Comparison of ENCODE assay signal across 1 cellular context in the genomic region with DNA sequence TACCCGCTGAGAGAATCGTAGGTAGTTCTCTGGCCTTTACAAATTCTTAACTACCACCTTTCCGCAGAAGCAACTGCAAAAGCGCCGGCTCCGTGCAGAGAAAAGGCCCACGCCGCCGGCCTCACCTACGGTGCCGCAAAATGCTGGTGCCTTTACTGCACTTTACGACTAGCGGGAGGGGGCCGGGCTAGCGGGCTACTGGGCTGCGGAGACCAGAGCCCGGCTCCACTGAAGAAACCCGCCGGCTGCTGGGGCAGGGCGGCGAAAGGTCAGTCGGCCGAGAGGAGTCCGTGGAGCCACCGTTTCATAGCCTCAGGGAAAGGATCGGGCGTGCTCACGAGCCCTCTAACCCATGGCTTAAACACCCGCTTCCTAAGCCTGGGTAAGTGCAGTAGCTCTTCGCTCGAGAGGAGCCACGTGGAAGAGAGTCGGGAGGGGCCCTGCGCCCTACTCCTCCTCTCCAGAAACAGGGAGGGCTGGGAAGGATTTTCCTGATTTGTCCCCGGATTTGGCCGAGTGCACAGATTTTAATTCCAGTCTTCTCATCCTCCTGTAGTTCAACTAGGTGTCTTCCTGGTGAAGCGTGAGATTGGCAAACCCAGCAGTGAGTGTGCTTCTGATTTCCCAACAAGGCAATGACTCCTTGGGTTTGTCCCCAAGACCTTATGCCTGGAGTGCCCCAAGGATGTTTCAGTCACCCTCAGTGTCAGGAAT.
TF ChIP-seq lines count a peak whose summit lies in the region.

A gene with protein sequence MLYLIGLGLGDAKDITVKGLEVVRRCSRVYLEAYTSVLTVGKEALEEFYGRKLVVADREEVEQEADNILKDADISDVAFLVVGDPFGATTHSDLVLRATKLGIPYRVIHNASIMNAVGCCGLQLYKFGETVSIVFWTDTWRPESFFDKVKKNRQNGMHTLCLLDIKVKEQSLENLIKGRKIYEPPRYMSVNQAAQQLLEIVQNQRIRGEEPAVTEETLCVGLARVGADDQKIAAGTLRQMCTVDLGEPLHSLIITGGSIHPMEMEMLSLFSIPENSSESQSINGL (minus strand): TSS at position 105 of the 714 bp plus-strand sequence. CDS start 341 bp downstream, outside the sequence.

TF ChIP-seq in K562, 482 proteins besides CTCF, POLR2A, EP300 and RAD21 (continued from another document and continues in another):
- TF ChIP-seq ZFP91 (CRISPR knock-in tag; IDR thresholded peaks at IDR 0.05) (no peak; the same call in 1 of the 2 replicates), ZNF174 (CRISPR knock-in tag; IDR thresholded peaks at IDR 0.05) (no peak), RFX1 (IDR thresholded peaks at IDR 0.05) (no peak; the same call in 1 of the 2 replicates), PYGO2 (tag; IDR thresholded peaks at IDR 0.05) (no peak), ZBTB7A (IDR thresholded peaks at IDR 0.05; ENCODE audit: borderline replicate concordance, control insufficient read depth, low read depth, low read length) (0 out of 2 replicates have a peak, but pooled peaks have one; percentile 20), RBM17 (IDR thresholded peaks at IDR 0.05; ENCODE audit: borderline replicate concordance, low read depth, low read length) (no peak), ZC3H4 (CRISPR knock-in tag; IDR thresholded peaks at IDR 0.05; ENCODE audit: borderline replicate concordance) (no peak), PATZ1 (CRISPR knock-in tag; IDR thresholded peaks at IDR 0.05; ENCODE audit: borderline replicate concordance) (0 out of 2 replicates have a peak, but pooled peaks have one; percentile 1), TCF7L2 (IDR thresholded peaks at IDR 0.05; ENCODE audit: low read depth, low read length) (no peak), MYC (IDR thresholded peaks at IDR 0.05; ENCODE audit: low read depth, low read length) (peak; percentile 96), MYC (CRISPR knock-in tag; IDR thresholded peaks at IDR 0.05; ENCODE audit: borderline replicate concordance, low read depth) (peak; percentile 96), ZNF717 (CRISPR knock-in tag; IDR thresholded peaks at IDR 0.05) (no peak), LARP7 (IDR thresholded peaks at IDR 0.05) (peak; percentile 82; the same call in 1 of the 2 replicates), RBM14 (IDR thresholded peaks at IDR 0.05; ENCODE audit: borderline replicate concordance, insufficient read depth, low read depth, low read length) (no peak), CAMTA2 (CRISPR knock-in tag; conservative IDR thresholded peaks at IDR 0.05) (no peak), ZBTB1 (CRISPR knock-in tag; IDR thresholded peaks at IDR 0.05; ENCODE audit: borderline replicate concordance, low read depth) (peak; percentile 70; the same call in 1 of the 2 replicates), ZFX (CRISPR knock-in tag; IDR thresholded peaks at IDR 0.05) (peak; percentile 91), ZNF232 (CRISPR knock-in tag; IDR thresholded peaks at IDR 0.05) (no peak), DACH1 (IDR thresholded peaks at IDR 0.05; ENCODE audit: partially characterized antibody) (no peak), ZNF76 (CRISPR knock-in tag; IDR thresholded peaks at IDR 0.05; ENCODE audit: borderline replicate concordance) (no peak), GATAD2A (IDR thresholded peaks at IDR 0.05) (no peak), BDP1 (IDR thresholded peaks at IDR 0.05; ENCODE audit: insufficient read depth, insufficient read length) (no peak), ZNF444 (CRISPR knock-in tag; IDR thresholded peaks at IDR 0.05) (no peak), POU5F1 (IDR thresholded peaks at IDR 0.05; ENCODE audit: borderline replicate concordance, low read depth, low read length, partially characterized antibody) (no peak), NCOA1 (IDR thresholded peaks at IDR 0.05; ENCODE audit: low read depth) (0 out of 2 replicates have a peak, but pooled peaks have one; percentile 20), GMEB1 (CRISPR knock-in tag; IDR thresholded peaks at IDR 0.05) (peak; percentile 5; the same call in 1 of the 2 replicates), RUNX1 (IDR thresholded peaks at IDR 0.05; ENCODE audit: low read depth) (no peak), ARID2 (IDR thresholded peaks at IDR 0.05) (no peak), SAP30 (IDR thresholded peaks at IDR 0.05; ENCODE audit: borderline replicate concordance, insufficient read depth, low read depth, low read length, poor library complexity, severe bottlenecking) (peak; percentile 85), TAF9B (IDR thresholded peaks at IDR 0.05; ENCODE audit: partially characterized antibody) (peak; percentile 90), ZBTB34 (CRISPR knock-in tag; IDR thresholded peaks at IDR 0.05) (no peak), ZNF644 (tag; IDR thresholded peaks at IDR 0.05; ENCODE audit: low read depth) (no peak), POLR2B (IDR thresholded peaks at IDR 0.05; ENCODE audit: low read depth, partially characterized antibody) (peak; percentile 91), NCOA2 (IDR thresholded peaks at IDR 0.05; ENCODE audit: partially characterized antibody in 2 of 2) (no peak), ZNF77 (CRISPR knock-in tag; IDR thresholded peaks at IDR 0.05) (no peak), SRSF9 (IDR thresholded peaks at IDR 0.05; ENCODE audit: borderline replicate concordance, low read depth, low read length) (no peak), RBM39 (optimal IDR thresholded peaks at IDR 0.05; ENCODE audit: low read depth, low read length) (peak; percentile 75), ETV6 (IDR thresholded peaks at IDR 0.05; ENCODE audit: borderline replicate concordance in 1 of 2, low read depth in 2 of 2, low read length in 1 of 2) (no peak), ETV6 (CRISPR knock-in tag; IDR thresholded peaks at IDR 0.05; ENCODE audit: borderline replicate concordance) (no peak), SIX5 (IDR thresholded peaks at IDR 0.05; ENCODE audit: borderline replicate concordance in 1 of 2, insufficient read depth in 1 of 2, low read depth in 1 of 2, low read length in 2 of 2) (no peak), XRCC3 (IDR thresholded peaks at IDR 0.05) (no peak), BACH1 (tag; IDR thresholded peaks at IDR 0.05) (no peak), FUS (optimal IDR thresholded peaks at IDR 0.05; ENCODE audit: low read depth, low read length) (no peak), CXXC5 (CRISPR knock-in tag; IDR thresholded peaks at IDR 0.05) (peak; percentile 78), PRMT5 (CRISPR knock-in tag; IDR thresholded peaks at IDR 0.05) (no peak), TCF3 (CRISPR knock-in tag; IDR thresholded peaks at IDR 0.05) (no peak), ZNF282 (CRISPR knock-in tag; IDR thresholded peaks at IDR 0.05) (no peak), ZNF511 (CRISPR knock-in tag; IDR thresholded peaks at IDR 0.05) (0 out of 2 replicates have a peak, but pooled peaks have one; percentile 59)
- TF ChIP-seq, protein P1, sequence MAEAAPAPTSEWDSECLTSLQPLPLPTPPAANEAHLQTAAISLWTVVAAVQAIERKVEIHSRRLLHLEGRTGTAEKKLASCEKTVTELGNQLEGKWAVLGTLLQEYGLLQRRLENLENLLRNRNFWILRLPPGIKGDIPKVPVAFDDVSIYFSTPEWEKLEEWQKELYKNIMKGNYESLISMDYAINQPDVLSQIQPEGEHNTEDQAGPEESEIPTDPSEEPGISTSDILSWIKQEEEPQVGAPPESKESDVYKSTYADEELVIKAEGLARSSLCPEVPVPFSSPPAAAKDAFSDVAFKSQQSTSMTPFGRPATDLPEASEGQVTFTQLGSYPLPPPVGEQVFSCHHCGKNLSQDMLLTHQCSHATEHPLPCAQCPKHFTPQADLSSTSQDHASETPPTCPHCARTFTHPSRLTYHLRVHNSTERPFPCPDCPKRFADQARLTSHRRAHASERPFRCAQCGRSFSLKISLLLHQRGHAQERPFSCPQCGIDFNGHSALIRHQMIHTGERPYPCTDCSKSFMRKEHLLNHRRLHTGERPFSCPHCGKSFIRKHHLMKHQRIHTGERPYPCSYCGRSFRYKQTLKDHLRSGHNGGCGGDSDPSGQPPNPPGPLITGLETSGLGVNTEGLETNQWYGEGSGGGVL (CRISPR knock-in tag; IDR thresholded peaks at IDR 0.05), result no peak
- TF ChIP-seq, protein P2, sequence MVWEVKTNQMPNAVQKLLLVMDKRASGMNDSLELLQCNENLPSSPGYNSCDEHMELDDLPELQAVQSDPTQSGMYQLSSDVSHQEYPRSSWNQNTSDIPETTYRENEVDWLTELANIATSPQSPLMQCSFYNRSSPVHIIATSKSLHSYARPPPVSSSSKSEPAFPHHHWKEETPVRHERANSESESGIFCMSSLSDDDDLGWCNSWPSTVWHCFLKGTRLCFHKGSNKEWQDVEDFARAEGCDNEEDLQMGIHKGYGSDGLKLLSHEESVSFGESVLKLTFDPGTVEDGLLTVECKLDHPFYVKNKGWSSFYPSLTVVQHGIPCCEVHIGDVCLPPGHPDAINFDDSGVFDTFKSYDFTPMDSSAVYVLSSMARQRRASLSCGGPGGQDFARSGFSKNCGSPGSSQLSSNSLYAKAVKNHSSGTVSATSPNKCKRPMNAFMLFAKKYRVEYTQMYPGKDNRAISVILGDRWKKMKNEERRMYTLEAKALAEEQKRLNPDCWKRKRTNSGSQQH (CRISPR knock-in tag; IDR thresholded peaks at IDR 0.05), result no peak
- TF ChIP-seq, protein P3, sequence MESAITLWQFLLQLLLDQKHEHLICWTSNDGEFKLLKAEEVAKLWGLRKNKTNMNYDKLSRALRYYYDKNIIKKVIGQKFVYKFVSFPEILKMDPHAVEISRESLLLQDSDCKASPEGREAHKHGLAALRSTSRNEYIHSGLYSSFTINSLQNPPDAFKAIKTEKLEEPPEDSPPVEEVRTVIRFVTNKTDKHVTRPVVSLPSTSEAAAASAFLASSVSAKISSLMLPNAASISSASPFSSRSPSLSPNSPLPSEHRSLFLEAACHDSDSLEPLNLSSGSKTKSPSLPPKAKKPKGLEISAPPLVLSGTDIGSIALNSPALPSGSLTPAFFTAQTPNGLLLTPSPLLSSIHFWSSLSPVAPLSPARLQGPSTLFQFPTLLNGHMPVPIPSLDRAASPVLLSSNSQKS (CRISPR knock-in tag; IDR thresholded peaks at IDR 0.05), result no peak
- TF ChIP-seq, protein P4, sequence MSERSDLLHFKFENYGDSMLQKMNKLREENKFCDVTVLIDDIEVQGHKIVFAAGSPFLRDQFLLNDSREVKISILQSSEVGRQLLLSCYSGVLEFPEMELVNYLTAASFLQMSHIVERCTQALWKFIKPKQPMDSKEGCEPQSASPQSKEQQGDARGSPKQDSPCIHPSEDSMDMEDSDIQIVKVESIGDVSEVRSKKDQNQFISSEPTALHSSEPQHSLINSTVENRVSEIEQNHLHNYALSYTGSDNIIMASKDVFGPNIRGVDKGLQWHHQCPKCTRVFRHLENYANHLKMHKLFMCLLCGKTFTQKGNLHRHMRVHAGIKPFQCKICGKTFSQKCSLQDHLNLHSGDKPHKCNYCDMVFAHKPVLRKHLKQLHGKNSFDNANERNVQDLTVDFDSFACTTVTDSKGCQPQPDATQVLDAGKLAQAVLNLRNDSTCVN (CRISPR knock-in tag; IDR thresholded peaks at IDR 0.05), result no peak
